Comparison of ENCODE assay signal across 23 cellular contexts in genomic region chr3:192867645-192868044, GRCh38. TPM values are rescaled to one million over a fixed set of nuclear protein-coding genes. Genes with fewer than 3 reads are reported as not detected.
DNase-seq lines count a peak whose midpoint lies in the region; ATAC-seq and TF ChIP-seq lines count a peak whose summit lies in the region.
"Had no signal": no experiment of that assay in that cellular context is flagged by ENCODE, and none has a peak within 500 bp of the region (broad histone marks: within the 10 kb centered on the region; RNA-seq: fewer than 3 reads in every experiment).

No MANE protein-coding gene starts in this region.

- no peak overlapping the region for H3K4me2 ChIP-seq in OCI-LY7 (ENCODE audit: low read length)
- H3K4me2 ChIP-seq: PC-9 had no signal

- H2AFZ ChIP-seq in OCI-LY7 (ENCODE audit: low read length) = no peak overlapping the region
- H2AFZ ChIP-seq: PC-9 had no signal

- in situ Hi-C loops in brain microvascular endothelial cell (cut with HindIII; ENCODE audit: low pct_ligation_motif_present, low sequenced_read_pairs) = no loop called here

- no peak for DNase-seq in HFFc6
- DNase-seq in brain microvascular endothelial cell = peak; percentile 79
- DNase-seq in left cardiac atrium = no peak
- DNase-seq in nephron progenitor cell = no peak
- no peak for DNase-seq in NCI-H510A (lab: John Stamatoyannopoulos, UW)
- no peak for DNase-seq in AG20443 (ENCODE audit: low spot score)
- DNase-seq in OCI-LY7 (ENCODE audit: low spot score) = no peak
- no peak for DNase-seq in tibial artery
- DNase-seq: activated CD4-positive, alpha-beta T cell treated with anti-CD3 and anti-CD28 coated beads, Interleukin-2, amount 10 ng/mL, durations not matched to agents 24 days and 14 days; activated naive CD4-positive, alpha-beta T cell treated with Interleukin-2 at 50 U/mL for 16 hours; activated T-cell treated with anti-CD3 and anti-CD28 coated beads, Interleukin-2, amount 50 U/mL, for 24 hours; caudate nucleus; dermis blood vessel endothelial cell; DMS153; HCEC 1CT; NCI-H1092; NCI-H187; NCI-H2171; NCI-H524 treated with DMSO at 0.1 percent for 48 hours; nucleus accumbens; PC-9; SHP77 treated with DMSO at 0.1 percent for 48 hours; upper lobe of left lung had no signal

- intact Hi-C loops in left cardiac atrium (cut with DNase I) (no loop called here), OCI-LY7 (cut with micrococcal nuclease; ENCODE audit: unreplicated experiment) (no loop called here), tibial artery (cut with DNase I; ENCODE audit: low total_unique reads) (no loop called here)

- TF ChIP-seq CTCF in HFFc6 (IDR thresholded peaks at IDR 0.05) (no peak), brain microvascular endothelial cell (IDR thresholded peaks at IDR 0.05; ENCODE audit: low read depth, low read length, missing control alignments) (no peak), nephron progenitor cell (IDR thresholded peaks at IDR 0.05) (no peak), OCI-LY7 (conservative IDR thresholded peaks at IDR 0.05; ENCODE audit: low read length) (no peak), tibial artery (IDR thresholded peaks at IDR 0.05) (no peak)

- H3K4me1 Mint-ChIP-seq in HFFc6 (ENCODE audit: low read depth) (peaks cover 61% of the 10 kb centered on the region), nephron progenitor cell (peaks cover 35% of the 10 kb centered on the region)

- H3K36me3 ChIP-seq in brain microvascular endothelial cell (replicated peaks) = no peaks in the 10 kb centered on the region
- no peaks in the 10 kb centered on the region for H3K36me3 ChIP-seq in OCI-LY7 (ENCODE audit: insufficient read depth, low read length)
- H3K36me3 ChIP-seq in tibial artery = no peaks in the 10 kb centered on the region
- H3K36me3 ChIP-seq: upper lobe of left lung had no signal

- no peaks in the 10 kb centered on the region for H3K9me3 Mint-ChIP-seq in HFFc6
- H3K9me3 Mint-ChIP-seq in nephron progenitor cell = peaks cover 3% of the 10 kb centered on the region
- H3K9me3 Mint-ChIP-seq: activated CD4-positive, alpha-beta T cell treated with anti-CD3 and anti-CD28 coated beads, Interleukin-2, amount 10 ng/mL, durations not matched to agents 24 days and 14 days; activated T-cell treated with anti-CD3 and anti-CD28 coated beads, Interleukin-2, amount 50 U/mL, for 24 hours had no signal

- H3K4me3 Mint-ChIP-seq in HFFc6 (no peak overlapping the region), nephron progenitor cell (no peak overlapping the region)
- H3K4me3 Mint-ChIP-seq: activated CD4-positive, alpha-beta T cell treated with anti-CD3 and anti-CD28 coated beads, Interleukin-2, amount 10 ng/mL, durations not matched to agents 24 days and 14 days; activated T-cell treated with anti-CD3 and anti-CD28 coated beads, Interleukin-2, amount 50 U/mL, for 24 hours had no signal

- ATAC-seq in left cardiac atrium = peak; percentile 57 to 58

- H3K27me3 Mint-ChIP-seq in HFFc6 (ENCODE audit: insufficient read depth) = no peaks in the 10 kb centered on the region; the same call in 1 of the 2 replicates
- H3K27me3 Mint-ChIP-seq in nephron progenitor cell (ENCODE audit: low read depth, poor library complexity) = peaks cover 2% of the 10 kb centered on the region
- H3K27me3 Mint-ChIP-seq: activated T-cell treated with anti-CD3 and anti-CD28 coated beads, Interleukin-2, amount 50 U/mL, for 24 hours had no signal

- H3K79me2 ChIP-seq in OCI-LY7 (ENCODE audit: insufficient read depth, low read depth, low read length) = no peaks in the 10 kb centered on the region

- H3K4me1 ChIP-seq in OCI-LY7 (ENCODE audit: insufficient read depth, low read length, poor library complexity, severe bottlenecking) (peaks cover 6% of the 10 kb centered on the region), tibial artery (peaks cover 0 to 24% (median 10%) of the 10 kb centered on the region in 4 donors)

- POLR2A ChIA-PET in OCI-LY7 (lab: Charles Lee) = interaction anchor here (0.5 kb wide), 1 partner anchor 30 kb away, joined by 4 read pairs; no protein-coding TSS in a partner anchor

- no TSS peak for BruUV-seq in OCI-LY7 (replicated peaks; lab: Mats Ljungman, UMichigan)

- H3K27ac Mint-ChIP-seq in HFFc6 = peak overlapping the region; percentile 91; the same call in 1 of the 2 replicates
- H3K27ac Mint-ChIP-seq in nephron progenitor cell = peak overlapping the region; percentile 43
- H3K27ac Mint-ChIP-seq: activated CD4-positive, alpha-beta T cell treated with anti-CD3 and anti-CD28 coated beads, Interleukin-2, amount 10 ng/mL, durations not matched to agents 24 days and 14 days; activated T-cell treated with anti-CD3 and anti-CD28 coated beads, Interleukin-2, amount 50 U/mL, for 24 hours had no signal

- H3K27me3 ChIP-seq in brain microvascular endothelial cell (replicated peaks) (no peaks in the 10 kb centered on the region), tibial artery (no peaks in the 10 kb centered on the region)
- H3K27me3 ChIP-seq: upper lobe of left lung had no signal

- no peaks in the 10 kb centered on the region for H4K20me1 ChIP-seq in OCI-LY7 (ENCODE audit: insufficient read depth, low read length)

- H3K9me2 ChIP-seq in OCI-LY7 (ENCODE audit: insufficient read depth, low read length) = no peaks in the 10 kb centered on the region

- H3K9me3 ChIP-seq in OCI-LY7 (ENCODE audit: low read length) = no peaks in the 10 kb centered on the region
- H3K9me3 ChIP-seq in tibial artery = no peaks in the 10 kb centered on the region
- H3K9me3 ChIP-seq: upper lobe of left lung had no signal

- H3K36me3 Mint-ChIP-seq in HFFc6 (ENCODE audit: low read depth) = peaks cover 14% of the 10 kb centered on the region
- H3K36me3 Mint-ChIP-seq in nephron progenitor cell (ENCODE audit: low read depth) = peaks cover 3% of the 10 kb centered on the region

- H3K27ac ChIP-seq in brain microvascular endothelial cell = peak overlapping the region; percentile 81
- no peak overlapping the region for H3K27ac ChIP-seq in OCI-LY7 (ENCODE audit: low read depth, low read length, poor library complexity, severe bottlenecking)
- H3K27ac ChIP-seq in tibial artery = no peak overlapping the region
- H3K27ac ChIP-seq: PC-9, upper lobe of left lung had no signal

- H3K4me3 ChIP-seq in brain microvascular endothelial cell (ENCODE audit: low read depth, low read length) = no peak overlapping the region
- H3K4me3 ChIP-seq in OCI-LY7 (ENCODE audit: low read depth, low read length, poor library complexity, severe bottlenecking) = no peak overlapping the region
- H3K4me3 ChIP-seq in tibial artery = no peak overlapping the region
- H3K4me3 ChIP-seq: PC-9, upper lobe of left lung had no signal

- CTCF ChIA-PET in OCI-LY7 (lab: Charles Lee; ENCODE audit: unreplicated experiment) = interaction anchor here (0.5 kb wide), 1 partner anchor 912 kb away, joined by 3 read pairs; no protein-coding TSS in a partner anchor

RNA-seq across cellular contexts. Expression of gene MB21D2, which starts 50.0 kb away (rescaled TPM):
- total RNA-seq in HFFc6 (2021; fragmentation: NEBNext Ultra II Directional; extraction: Animal tissue kit (Norgen Biotek cat#: 25700)) = 10 to 100 TPM; 17.2 to 20.9 (median 19.5) TPM
- total RNA-seq in left cardiac atrium = 1 to 10 TPM; 2.2 to 4.1 TPM
- total RNA-seq in OCI-LY7 (2014; rRNA removed; shearing (Covaris generic)) = 0.06 TPM in 1 of 2 replicates, not detected in the other
- not detected in 2 replicates for total RNA-seq in OCI-LY7 (2022)
